In the genomic region with DNA sequence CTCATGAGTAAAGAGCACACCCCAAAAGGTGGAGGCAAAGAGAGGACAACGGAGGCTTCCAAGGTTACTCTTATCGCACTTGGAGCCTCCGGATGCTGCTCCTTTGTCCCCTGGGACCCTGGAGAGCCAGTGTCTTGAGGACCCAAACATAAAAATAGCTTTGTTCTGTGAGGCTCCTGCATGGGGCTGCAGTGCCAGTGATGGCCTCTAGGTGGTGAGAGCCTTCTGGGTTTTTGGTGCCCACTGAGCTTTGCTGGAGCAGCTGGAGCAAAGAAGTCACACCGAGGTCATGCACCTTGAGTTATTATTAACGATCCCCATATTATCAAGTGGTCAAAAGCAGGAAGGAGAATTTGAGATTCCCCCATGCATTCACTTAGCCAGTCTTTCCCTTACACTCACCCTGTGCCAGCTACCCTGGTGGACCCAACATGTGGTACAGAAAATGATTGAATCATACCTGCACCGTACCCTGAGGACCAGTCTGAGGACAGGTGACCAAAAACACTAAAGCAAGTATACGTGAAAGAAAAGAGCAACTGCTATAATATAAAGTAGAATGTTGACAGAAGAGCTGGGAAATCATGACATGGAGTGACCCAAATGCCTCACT, we compare ENCODE assay signal across 8 cellular contexts. TPM values are rescaled to one million over a fixed set of nuclear protein-coding genes. Genes with fewer than 3 reads are reported as not detected.
DNase-seq lines count a peak whose midpoint lies in the region; ATAC-seq and TF ChIP-seq lines count a peak whose summit lies in the region.

No MANE protein-coding gene starts in this region.

- no peaks in the 10 kb centered on the region for H3K36me3 ChIP-seq in BJ (ENCODE audit: control insufficient read depth, insufficient read depth, low read length)

- no peak overlapping the region for H3K27ac Mint-ChIP-seq in activated naive CD8-positive, alpha-beta T cell treated with anti-CD3 and anti-CD28 coated beads for 36 hours
- no peak overlapping the region for H3K27ac Mint-ChIP-seq in activated T-helper 17 cell treated with anti-CD3 and anti-CD28 coated beads, Interleukin-2, amount 50 U/mL, for 72 hours

- POLR2A ChIA-PET in BJ (lab: Charles Lee) = no interaction called here

- H3K9me3 Mint-ChIP-seq in activated naive CD8-positive, alpha-beta T cell treated with anti-CD3 and anti-CD28 coated beads for 36 hours = peaks cover 5% of the 10 kb centered on the region
- H3K9me3 Mint-ChIP-seq in activated T-helper 17 cell treated with anti-CD3 and anti-CD28 coated beads, Interleukin-2, amount 50 U/mL, for 72 hours = peaks cover 5% of the 10 kb centered on the region

- no peak for ATAC-seq in activated T-helper 17 cell treated with anti-CD3 and anti-CD28 coated beads, Interleukin-2, amount 50 U/mL, for 72 hours (replicated peaks)
- no peak for ATAC-seq in GM21723 (IDR thresholded peaks at IDR 0.05; ENCODE audit: unreplicated experiment)

- H3K36me3 Mint-ChIP-seq in activated naive CD8-positive, alpha-beta T cell treated with anti-CD3 and anti-CD28 coated beads for 36 hours = peaks cover 6% of the 10 kb centered on the region
- H3K36me3 Mint-ChIP-seq in activated T-helper 17 cell treated with anti-CD3 and anti-CD28 coated beads, Interleukin-2, amount 50 U/mL, for 72 hours (ENCODE audit: low read depth) = peaks cover 5% of the 10 kb centered on the region

- no peaks in the 10 kb centered on the region for H3K27me3 Mint-ChIP-seq in activated naive CD8-positive, alpha-beta T cell treated with anti-CD3 and anti-CD28 coated beads for 36 hours
- H3K27me3 Mint-ChIP-seq in activated T-helper 17 cell treated with anti-CD3 and anti-CD28 coated beads, Interleukin-2, amount 50 U/mL, for 72 hours = no peaks in the 10 kb centered on the region

- no peaks in the 10 kb centered on the region for H3K27me3 ChIP-seq in BJ (ENCODE audit: control insufficient read depth, insufficient read depth, low read length)

- H3K4me3 Mint-ChIP-seq in activated naive CD8-positive, alpha-beta T cell treated with anti-CD3 and anti-CD28 coated beads for 36 hours = no peak overlapping the region
- H3K4me3 Mint-ChIP-seq in activated T-helper 17 cell treated with anti-CD3 and anti-CD28 coated beads, Interleukin-2, amount 50 U/mL, for 72 hours = no peak overlapping the region

- H3K4me1 Mint-ChIP-seq in activated naive CD8-positive, alpha-beta T cell treated with anti-CD3 and anti-CD28 coated beads for 36 hours = no peaks in the 10 kb centered on the region
- no peaks in the 10 kb centered on the region for H3K4me1 Mint-ChIP-seq in activated T-helper 17 cell treated with anti-CD3 and anti-CD28 coated beads, Interleukin-2, amount 50 U/mL, for 72 hours

- peak; percentile 35 for TF ChIP-seq CTCF in BJ (IDR thresholded peaks at IDR 0.05; ENCODE audit: insufficient read depth, low read depth, low read length)

- H3K4me3 ChIP-seq in BJ (ENCODE audit: low read depth, low read length) = no peak overlapping the region

- DNase-seq in BJ (ENCODE audit: low read depth) = no peak
- peak; percentile 61 for DNase-seq in NAMALWA (ENCODE audit: low spot score)
- peak; percentile 46 for DNase-seq in activated naive CD8-positive, alpha-beta T cell treated with anti-CD3 and anti-CD28 coated beads for 36 hours
- DNase-seq in iris pigment epithelial cell (ENCODE audit: low read depth) = peak; percentile 7
- DNase-seq in stimulated activated CD8-positive, alpha-beta memory T cell treated with anti-CD3 and anti-CD28 coated beads, Interleukin-4, amount 100 ng/mL, for 48 hours = peak; percentile 66
- no peak for DNase-seq in NOMO-1 treated with dmso at 0.1 percent for 144 hours (lab: John Stamatoyannopoulos, UW; ENCODE audit: unreplicated experiment)

- CTCF ChIA-PET in BJ (lab: Yijun Ruan, JAX) = interaction anchor here (0.5 to 2.0 kb wide), 6 partner anchors 10 to 1023 kb away, joined by 3 to 6 read pairs (median 3); a partner anchor contains a TSS

RNA-seq across cellular contexts. Expression of a gene that starts 41.5 kb away (rescaled TPM):
- polyA plus RNA-seq in BJ (2011; rRNA removed) = 0.70 and 1.3 TPM in 2 replicates
- 0.31 and 0.47 TPM in 2 replicates for polyA minus RNA-seq in BJ (2011; rRNA and poly(A)+ RNA removed)
- total RNA-seq in activated naive CD8-positive, alpha-beta T cell treated with anti-CD3 and anti-CD28 coated beads for 36 hours = 10 to 100 TPM; 12.2 to 13.9 TPM
- total RNA-seq in activated T-helper 17 cell treated with anti-CD3 and anti-CD28 coated beads, Interleukin-2, amount 50 U/mL, for 72 hours = 1 to 10 TPM; 7.7 to 8.4 TPM

Comparison
In these comparisons a context has a peak if more than half of its experiments do, and no peak if none do; other contexts are left out.
1. DNase-seq: peak in NAMALWA (single experiment), activated naive CD8-positive, alpha-beta T cell treated with anti-CD3 and anti-CD28 coated beads for 36 hours (single experiment), iris pigment epithelial cell (single experiment) and stimulated activated CD8-positive, alpha-beta memory T cell treated with anti-CD3 and anti-CD28 coated beads, Interleukin-4, amount 100 ng/mL, for 48 hours (single experiment); none in BJ (single experiment) and NOMO-1 treated with dmso at 0.1 percent for 144 hours (single experiment).